In genomic region chr7:108016841-108017775, GRCh38 we compare ENCODE assay signal across 9 cellular contexts. TPM values are rescaled to one million over a fixed set of nuclear protein-coding genes. Genes with fewer than 3 reads are reported as not detected.
DNase-seq lines count a peak whose midpoint lies in the region; ATAC-seq and TF ChIP-seq lines count a peak whose summit lies in the region.
"Had no signal": no experiment of that assay in that cellular context is flagged by ENCODE, and none has a peak within 500 bp of the region (broad histone marks: within the 10 kb centered on the region; RNA-seq: fewer than 3 reads in every experiment).

No MANE protein-coding gene starts in this region.

- TF ChIP-seq POLR2A in spleen (IDR thresholded peaks at IDR 0.05) = no peak

- no peaks in the 10 kb centered on the region for H3K9me3 ChIP-seq in SK-N-SH
- no peaks in the 10 kb centered on the region for H3K9me3 ChIP-seq in spleen
- H3K9me3 ChIP-seq: SJSA1 had no signal

- no peak overlapping the region for H3K4me3 Mint-ChIP-seq in activated T-helper 1 cell treated with anti-CD3 and anti-CD28 coated beads, Interleukin-12 subunit alpha, Interleukin-12 subunit beta, Interleukin-2, Interleukin-4 antibody, amounts not matched to agents 30 ng/mL and 10 ng/mL and 1 ng/mL, durations not matched to agents 14 hours and 24 hours and 36 hours

- no peaks in the 10 kb centered on the region for H3K36me3 Mint-ChIP-seq in activated T-helper 1 cell treated with anti-CD3 and anti-CD28 coated beads, Interleukin-12 subunit alpha, Interleukin-12 subunit beta, Interleukin-2, Interleukin-4 antibody, amounts not matched to agents 30 ng/mL and 10 ng/mL and 1 ng/mL, durations not matched to agents 14 hours and 24 hours and 36 hours (ENCODE audit: low read depth)

- H3K36me3 ChIP-seq in SK-N-SH (replicated peaks in 1 of 2; ENCODE audit: control insufficient read depth in 1 of 2, insufficient read depth in 2 of 2, low read length in 1 of 2) (no peaks in the 10 kb centered on the region), spleen (no peaks in the 10 kb centered on the region)
- H3K36me3 ChIP-seq: SJSA1 had no signal

- peak overlapping the region in 1 of 2 experiments; percentile 95; a peak in 2 of 4 replicates for H3K27ac ChIP-seq in SK-N-SH (ENCODE audit: low read depth in 2 of 2, low read length in 1 of 2)
- no peak overlapping the region for H3K27ac ChIP-seq in spleen
- H3K27ac ChIP-seq: SJSA1 had no signal

- peaks cover 4 to 43% of the 10 kb centered on the region in 2 experiments for H3K4me1 ChIP-seq in SK-N-SH (ENCODE audit: control insufficient read depth in 1 of 2, insufficient read depth in 2 of 2, low read depth in 1 of 2, low read length in 1 of 2)
- H3K4me1 ChIP-seq in spleen = no peaks in the 10 kb centered on the region

- POLR2A ChIA-PET in SK-N-SH (lab: Yijun Ruan, JAX) = interaction anchor here (1.1 to 1.8 kb wide), 2 partner anchors 14 to 15 kb away, joined by 3 to 5 read pairs; partner anchors contain the start of gene LAMB1

- H3K27ac Mint-ChIP-seq in activated T-helper 1 cell treated with anti-CD3 and anti-CD28 coated beads, Interleukin-12 subunit alpha, Interleukin-12 subunit beta, Interleukin-2, Interleukin-4 antibody, amounts not matched to agents 30 ng/mL and 10 ng/mL and 1 ng/mL, durations not matched to agents 14 hours and 24 hours and 36 hours = no peak overlapping the region

- H4K20me1 ChIP-seq in SK-N-SH (ENCODE audit: insufficient read depth) = no peaks in the 10 kb centered on the region

- peak; percentile 64 for DNase-seq in DMS53 treated with DMSO at 0.1 percent for 48 hours (lab: John Stamatoyannopoulos, UW; ENCODE audit: unreplicated experiment)
- DNase-seq in SK-N-SH = peak; percentile 36
- no peak for DNase-seq in left ventricle myocardium superior
- no peak for DNase-seq in activated T-helper 1 cell treated with anti-CD3 and anti-CD28 coated beads, Interleukin-12 subunit alpha, Interleukin-12 subunit beta, Interleukin-2, Interleukin-4 antibody, amounts not matched to agents 30 ng/mL and 10 ng/mL and 1 ng/mL, durations not matched to agents 14 hours and 24 hours and 36 hours (ENCODE audit: low spot score)
- no peak for DNase-seq in NCI-H446 treated with DMSO at 0.1 percent for 48 hours (lab: John Stamatoyannopoulos, UW)
- no peak for DNase-seq in spleen

- WGBS in SK-N-SH (ENCODE audit: low lambda C conversion rate) = 61% methylated on average over 2 of the region's 2 CpGs
- WGBS in spleen, 5 donors = 62 to 89% (median 70%) methylated on average over 2 of the region's 2 CpGs

- no peaks in the 10 kb centered on the region for H3K9me2 ChIP-seq in SK-N-SH

- peak in 1 of 2 experiments; percentile 24; a peak in 1 of 4 replicates for TF ChIP-seq EP300 in SK-N-SH (IDR thresholded peaks at IDR 0.05; ENCODE audit: borderline replicate concordance in 1 of 2, low read depth in 1 of 2, low read length in 1 of 2)

- H2AFZ ChIP-seq in SK-N-SH (ENCODE audit: low read depth) = no peak overlapping the region

- no peak overlapping the region for H3K4me3 ChIP-seq in SK-N-SH (ENCODE audit: low read depth in 2 of 2, low read length in 1 of 2)
- H3K4me3 ChIP-seq in spleen = no peak overlapping the region
- H3K4me3 ChIP-seq: SJSA1 had no signal

- no peaks in the 10 kb centered on the region for H3K9me3 Mint-ChIP-seq in activated T-helper 1 cell treated with anti-CD3 and anti-CD28 coated beads, Interleukin-12 subunit alpha, Interleukin-12 subunit beta, Interleukin-2, Interleukin-4 antibody, amounts not matched to agents 30 ng/mL and 10 ng/mL and 1 ng/mL, durations not matched to agents 14 hours and 24 hours and 36 hours

- CTCF ChIA-PET in SK-N-SH (lab: Yijun Ruan, JAX) = interaction anchor here (0.6 to 5.6 kb wide), 35 partner anchors 8 to 550 kb away, joined by 3 to 32 read pairs (median 4); partner anchors contain the start of genes LAMB1 and LAMB4

- intact Hi-C loops in left ventricle myocardium superior (cut with micrococcal nuclease) = loop anchor here (10.0 kb wide), 1 partner anchor 542 kb away; the partner anchor contains the start of gene GPR22
- intact Hi-C loops in activated T-helper 1 cell treated with anti-CD3 and anti-CD28 coated beads, Interleukin-12 subunit alpha, Interleukin-12 subunit beta, Interleukin-2, Interleukin-4 antibody, amounts not matched to agents 30 ng/mL and 10 ng/mL and 1 ng/mL, durations not matched to agents 14 hours and 24 hours and 36 hours (cut with micrococcal nuclease) = no loop called here
- intact Hi-C loops in spleen (cut with DNase I; ENCODE audit: low total_unique reads) = no loop called here

- no peak overlapping the region for H3K9ac ChIP-seq in SK-N-SH

- no peaks in the 10 kb centered on the region for H3K27me3 Mint-ChIP-seq in activated T-helper 1 cell treated with anti-CD3 and anti-CD28 coated beads, Interleukin-12 subunit alpha, Interleukin-12 subunit beta, Interleukin-2, Interleukin-4 antibody, amounts not matched to agents 30 ng/mL and 10 ng/mL and 1 ng/mL, durations not matched to agents 14 hours and 24 hours and 36 hours (ENCODE audit: insufficient read depth)

- H3K27me3 ChIP-seq in SK-N-SH (ENCODE audit: insufficient read depth) = no peaks in the 10 kb centered on the region
- H3K27me3 ChIP-seq in spleen (replicated peaks in 1 of 7) = peaks cover 0 to 16% (median 0%) of the 10 kb centered on the region in 7 donors
- H3K27me3 ChIP-seq: SJSA1 had no signal

- peak; percentile 73 for TF ChIP-seq CTCF in SK-N-SH (IDR thresholded peaks at IDR 0.05)
- peak in 2 of 11 experiments; percentile 7 to 25 for TF ChIP-seq CTCF in spleen (IDR thresholded peaks at IDR 0.05 in 8 of 11, conservative IDR thresholded peaks at IDR 0.05 in 3 of 11)

- peak; percentile 75 for TF ChIP-seq RAD21 in SK-N-SH (IDR thresholded peaks at IDR 0.05; ENCODE audit: low read length)

- peaks cover 47% of the 10 kb centered on the region for H3F3A ChIP-seq in SK-N-SH (replicated peaks; ENCODE audit: insufficient read depth)

- no peak overlapping the region for H3K4me2 ChIP-seq in SK-N-SH

- ATAC-seq in HG03378 (IDR thresholded peaks at IDR 0.05; ENCODE audit: unreplicated experiment) = peak; percentile 64
- peak; percentile 67 for ATAC-seq in left ventricle myocardium superior
- ATAC-seq in HG02571 (IDR thresholded peaks at IDR 0.05; ENCODE audit: unreplicated experiment) = no peak

- H3K4me1 Mint-ChIP-seq in activated T-helper 1 cell treated with anti-CD3 and anti-CD28 coated beads, Interleukin-12 subunit alpha, Interleukin-12 subunit beta, Interleukin-2, Interleukin-4 antibody, amounts not matched to agents 30 ng/mL and 10 ng/mL and 1 ng/mL, durations not matched to agents 14 hours and 24 hours and 36 hours (ENCODE audit: low read depth) = no peaks in the 10 kb centered on the region

- H3K79me2 ChIP-seq in SK-N-SH (ENCODE audit: insufficient read depth) = no peaks in the 10 kb centered on the region

TF ChIP-seq in SK-N-SH, 30 proteins besides CTCF, POLR2A, EP300 and RAD21 (continues in another document):
- TF ChIP-seq USF1 (IDR thresholded peaks at IDR 0.05; ENCODE audit: borderline replicate concordance, low read depth) = no peak
- TF ChIP-seq MEF2A (IDR thresholded peaks at IDR 0.05; ENCODE audit: borderline replicate concordance, low read depth) = no peak
- peak; percentile 55 for TF ChIP-seq NFIC (IDR thresholded peaks at IDR 0.05; ENCODE audit: borderline replicate concordance)
- no peak for TF ChIP-seq RCOR1 (IDR thresholded peaks at IDR 0.05; ENCODE audit: low read length)
- TF ChIP-seq YY1 (IDR thresholded peaks at IDR 0.05; ENCODE audit: low read depth) = no peak; the same call in 1 of the 2 replicates
- no peak for TF ChIP-seq FOXJ3 (CRISPR knock-in tag; IDR thresholded peaks at IDR 0.05)
- no peak for TF ChIP-seq RFX5 (IDR thresholded peaks at IDR 0.05; ENCODE audit: low read length)
- TF ChIP-seq, protein P1, sequence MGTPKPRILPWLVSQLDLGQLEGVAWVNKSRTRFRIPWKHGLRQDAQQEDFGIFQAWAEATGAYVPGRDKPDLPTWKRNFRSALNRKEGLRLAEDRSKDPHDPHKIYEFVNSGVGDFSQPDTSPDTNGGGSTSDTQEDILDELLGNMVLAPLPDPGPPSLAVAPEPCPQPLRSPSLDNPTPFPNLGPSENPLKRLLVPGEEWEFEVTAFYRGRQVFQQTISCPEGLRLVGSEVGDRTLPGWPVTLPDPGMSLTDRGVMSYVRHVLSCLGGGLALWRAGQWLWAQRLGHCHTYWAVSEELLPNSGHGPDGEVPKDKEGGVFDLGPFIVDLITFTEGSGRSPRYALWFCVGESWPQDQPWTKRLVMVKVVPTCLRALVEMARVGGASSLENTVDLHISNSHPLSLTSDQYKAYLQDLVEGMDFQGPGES (IDR thresholded peaks at IDR 0.05; ENCODE audit: low read depth, low read length) = no peak
- peak; percentile 26; the same call in 1 of the 2 replicates for TF ChIP-seq FOSL2 (IDR thresholded peaks at IDR 0.05; ENCODE audit: borderline replicate concordance, low read depth)
- no peak for TF ChIP-seq GABPA (IDR thresholded peaks at IDR 0.05; ENCODE audit: low read depth)
- TF ChIP-seq TCF12 (IDR thresholded peaks at IDR 0.05) = peak; percentile 7; the same call in 1 of the 2 replicates
- no peak for TF ChIP-seq EZH2phosphoT487 (IDR thresholded peaks at IDR 0.05; ENCODE audit: borderline replicate concordance, low read depth)
- no peak for TF ChIP-seq TEAD4 (IDR thresholded peaks at IDR 0.05; ENCODE audit: borderline replicate concordance, insufficient read depth)
- TF ChIP-seq SIN3A (IDR thresholded peaks at IDR 0.05; ENCODE audit: borderline replicate concordance, low read depth, low read length) = 0 out of 2 replicates have a peak, but pooled peaks have one; percentile 35
- 0 out of 2 replicates have a peak, but pooled peaks have one; percentile 30 for TF ChIP-seq MAX (IDR thresholded peaks at IDR 0.05; ENCODE audit: low read depth)

RNA-seq across cellular contexts. Expression of gene LAMB1, which starts 14.1 kb away (rescaled TPM):
- 435 and 471 TPM in 2 replicates for polyA plus RNA-seq in SK-N-SH (2012; rRNA removed)
- polyA plus RNA-seq in SK-N-SH (2012; cell fraction: cytosol; rRNA removed) = 358 TPM in 2 replicates
- polyA plus RNA-seq in SK-N-SH (2012; cell fraction: nucleus; rRNA removed) = 1,344 and 1,530 TPM in 2 replicates
- total RNA-seq in left ventricle myocardium superior = 56.1 TPM
- not detected in 2 replicates for total RNA-seq in activated T-helper 1 cell treated with anti-CD3 and anti-CD28 coated beads, Interleukin-12 subunit alpha, Interleukin-12 subunit beta, Interleukin-2, Interleukin-4 antibody, amounts not matched to agents 30 ng/mL and 10 ng/mL and 1 ng/mL, durations not matched to agents 14 hours and 24 hours and 36 hours
- 100 to 1,000 TPM in 6 of 7 donors, 10 to 100 TPM in 1; 66.4 to 181 (median 149) TPM for total RNA-seq in spleen
- 10 to 100 TPM; 51.4 to 74.8 (median 68.6) TPM for polyA plus RNA-seq in spleen

Comparison
In these comparisons a context has a peak if more than half of its experiments do, and no peak if none do; other contexts are left out.
1. DNase-seq: peak in DMS53 treated with DMSO at 0.1 percent for 48 hours (single experiment) and SK-N-SH (single experiment); none in left ventricle myocardium superior (single experiment), activated T-helper 1 cell treated with anti-CD3 and anti-CD28 coated beads, Interleukin-12 subunit alpha, Interleukin-12 subunit beta, Interleukin-2, Interleukin-4 antibody, amounts not matched to agents 30 ng/mL and 10 ng/mL and 1 ng/mL, durations not matched to agents 14 hours and 24 hours and 36 hours (single experiment), NCI-H446 treated with DMSO at 0.1 percent for 48 hours (single experiment) and spleen (single experiment).
2. RNA of gene LAMB1, which starts 14.1 kb away (total RNA-seq): 66.4 to 181 TPM in spleen and 56.1 TPM in left ventricle myocardium superior (single experiment); not detected in activated T-helper 1 cell treated with anti-CD3 and anti-CD28 coated beads, Interleukin-12 subunit alpha, Interleukin-12 subunit beta, Interleukin-2, Interleukin-4 antibody, amounts not matched to agents 30 ng/mL and 10 ng/mL and 1 ng/mL, durations not matched to agents 14 hours and 24 hours and 36 hours; every median in the first group is over 10 times any median in the second.